22 cellular contexts compared by ENCODE assay signal in the genomic region with DNA sequence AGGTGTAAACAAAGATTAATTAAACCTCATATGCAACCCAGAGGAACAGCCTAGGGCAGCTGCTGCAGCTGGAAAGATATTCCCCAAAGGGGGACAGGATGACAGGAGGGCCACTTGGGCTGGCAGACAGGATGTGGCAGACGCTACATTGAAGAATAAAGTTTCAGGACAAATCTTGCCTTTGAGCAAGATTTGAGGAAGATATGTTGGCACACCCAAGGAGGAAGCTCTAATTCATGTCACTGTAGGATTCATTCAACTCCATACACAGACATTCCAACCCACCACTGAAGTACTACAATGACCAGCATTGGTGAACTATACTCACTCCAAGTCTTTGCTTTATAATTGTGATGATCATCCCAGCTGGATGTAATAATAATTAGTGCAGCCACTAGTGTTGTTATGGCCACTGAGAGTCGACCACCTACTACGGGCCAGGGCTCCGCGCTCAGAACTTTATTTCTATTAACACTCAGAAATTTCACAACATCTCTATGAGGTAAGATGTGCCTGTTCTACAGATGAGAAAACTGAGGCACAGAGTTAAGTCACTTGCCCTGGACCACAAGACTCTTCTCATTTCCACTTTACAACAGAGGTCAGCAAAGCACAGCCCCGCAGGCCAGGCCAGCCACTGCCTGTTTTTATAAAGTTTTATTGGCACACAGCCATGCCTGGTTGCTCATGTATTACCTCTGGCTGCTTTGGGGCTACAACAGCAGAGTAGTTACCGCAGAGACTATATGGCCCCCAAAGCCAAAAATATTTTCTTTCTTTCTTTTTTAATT.
DNase-seq lines count a peak whose midpoint lies in the region; ATAC-seq and TF ChIP-seq lines count a peak whose summit lies in the region.
"Had no signal": no experiment of that assay in that cellular context is flagged by ENCODE, and none has a peak within 500 bp of the region (broad histone marks: within the 10 kb centered on the region; RNA-seq: fewer than 3 reads in every experiment).

No MANE protein-coding gene starts in this region.

- no peak overlapping the region for H3K4me2 ChIP-seq in OCI-LY7 (ENCODE audit: low read length)

- DNase-seq in NCI-H2171 treated with DMSO at 0.1 percent for 48 hours (lab: John Stamatoyannopoulos, UW) (peak; percentile 12), NCI-H2171 (lab: John Stamatoyannopoulos, UW) (no peak), natural killer cell (no peak), type B pancreatic cell (ENCODE audit: extremely low spot score, unreplicated experiment) (no peak), OCI-LY7 (ENCODE audit: low spot score) (no peak), NCI-H345 (lab: John Stamatoyannopoulos, UW) (no peak)
- no peak for DNase-seq in natural killer cell treated with Interleukin-12 subunit alpha and Interleukin-12 subunit beta and Interleukin-15 and Interleukin-18, amount 100 ng/mL, for 72 hours (ENCODE audit: low spot score)
- DNase-seq in activated T-helper 2 cell treated with anti-CD3 and anti-CD28 coated beads, Interferon-gamma antibody, Interleukin-2, Interleukin-4, amounts not matched to agents 10 μg/mL and 5 μg/mL and 100 μg/mL, durations not matched to agents 14 hours and 24 hours and 36 hours (ENCODE audit: low spot score): no peak
- DNase-seq: 8988T; activated CD4-positive, alpha-beta T cell treated with anti-CD3 and anti-CD28 coated beads, Interleukin-2, amount 50 U/mL, for 48 hours; effector memory CD8-positive, alpha-beta T cell; hippocampal formation; midbrain; MM.1S; NCI-H2029 treated with DMSO at 0.1 percent for 48 hours; NCI-H748 treated with DMSO at 0.1 percent for 48 hours; nucleus accumbens; stimulated activated CD4-positive, alpha-beta T cell treated with anti-CD3 and anti-CD28 coated beads, Interleukin-4, amount 100 ng/mL, for 24 hours; T-helper 9 cell had no signal

- no peaks in the 10 kb centered on the region for H3K9me3 ChIP-seq in OCI-LY7 (ENCODE audit: low read length)
- H3K9me3 ChIP-seq: tibial artery had no signal

- H2AFZ ChIP-seq in OCI-LY7 (ENCODE audit: low read length): no peak overlapping the region

- H4K20me1 ChIP-seq in OCI-LY7 (ENCODE audit: insufficient read depth, low read length): no peaks in the 10 kb centered on the region

- no peaks in the 10 kb centered on the region for H3K9me2 ChIP-seq in OCI-LY7 (ENCODE audit: insufficient read depth, low read length)

- H3K4me3 ChIP-seq in OCI-LY7 (ENCODE audit: low read depth, low read length, poor library complexity, severe bottlenecking): no peak overlapping the region
- H3K4me3 ChIP-seq: tibial artery had no signal

- no peaks in the 10 kb centered on the region for H3K36me3 ChIP-seq in OCI-LY7 (ENCODE audit: insufficient read depth, low read length)
- H3K36me3 ChIP-seq: tibial artery had no signal

- no peak overlapping the region for H3K27ac ChIP-seq in OCI-LY7 (ENCODE audit: low read depth, low read length, poor library complexity, severe bottlenecking)
- H3K27ac ChIP-seq: C4-2B, tibial artery had no signal

- H3K79me2 ChIP-seq in OCI-LY7 (ENCODE audit: insufficient read depth, low read depth, low read length): no peaks in the 10 kb centered on the region

- H3K4me3 Mint-ChIP-seq in natural killer cell: no peak overlapping the region
- H3K4me3 Mint-ChIP-seq in natural killer cell treated with Interleukin-12 subunit alpha and Interleukin-12 subunit beta and Interleukin-15 and Interleukin-18, amount 100 ng/mL, for 72 hours: no peak overlapping the region
- no peak overlapping the region for H3K4me3 Mint-ChIP-seq in activated T-helper 2 cell treated with anti-CD3 and anti-CD28 coated beads, Interferon-gamma antibody, Interleukin-2, Interleukin-4, amounts not matched to agents 10 μg/mL and 5 μg/mL and 100 μg/mL, durations not matched to agents 14 hours and 24 hours and 36 hours (ENCODE audit: low read depth)
- H3K4me3 Mint-ChIP-seq in type B pancreatic cell: no peak overlapping the region
- H3K4me3 Mint-ChIP-seq: central memory CD8-positive, alpha-beta T cell; effector memory CD8-positive, alpha-beta T cell had no signal

- H3K27me3 Mint-ChIP-seq in natural killer cell (ENCODE audit: low read depth in 2 of 2) (no peaks in the 10 kb centered on the region), type B pancreatic cell (no peaks in the 10 kb centered on the region)
- H3K27me3 Mint-ChIP-seq in natural killer cell treated with Interleukin-12 subunit alpha and Interleukin-12 subunit beta and Interleukin-15 and Interleukin-18, amount 100 ng/mL, for 72 hours: no peaks in the 10 kb centered on the region
- no peaks in the 10 kb centered on the region for H3K27me3 Mint-ChIP-seq in activated T-helper 2 cell treated with anti-CD3 and anti-CD28 coated beads, Interferon-gamma antibody, Interleukin-2, Interleukin-4, amounts not matched to agents 10 μg/mL and 5 μg/mL and 100 μg/mL, durations not matched to agents 14 hours and 24 hours and 36 hours (ENCODE audit: low read depth)
- H3K27me3 Mint-ChIP-seq: central memory CD8-positive, alpha-beta T cell; effector memory CD8-positive, alpha-beta T cell had no signal

- no peak for TF ChIP-seq CTCF in natural killer cell (IDR thresholded peaks at IDR 0.05)
- no peak for TF ChIP-seq CTCF in type B pancreatic cell (conservative IDR thresholded peaks at IDR 0.05)
- no peak for TF ChIP-seq CTCF in OCI-LY7 (conservative IDR thresholded peaks at IDR 0.05; ENCODE audit: low read length)

- H3K9me3 Mint-ChIP-seq in natural killer cell: no peaks in the 10 kb centered on the region
- H3K9me3 Mint-ChIP-seq in natural killer cell treated with Interleukin-12 subunit alpha and Interleukin-12 subunit beta and Interleukin-15 and Interleukin-18, amount 100 ng/mL, for 72 hours: no peaks in the 10 kb centered on the region
- no peaks in the 10 kb centered on the region for H3K9me3 Mint-ChIP-seq in activated T-helper 2 cell treated with anti-CD3 and anti-CD28 coated beads, Interferon-gamma antibody, Interleukin-2, Interleukin-4, amounts not matched to agents 10 μg/mL and 5 μg/mL and 100 μg/mL, durations not matched to agents 14 hours and 24 hours and 36 hours
- peaks cover 5% of the 10 kb centered on the region for H3K9me3 Mint-ChIP-seq in type B pancreatic cell
- H3K9me3 Mint-ChIP-seq: central memory CD8-positive, alpha-beta T cell; effector memory CD8-positive, alpha-beta T cell had no signal

- BruUV-seq in OCI-LY7 (replicated peaks; lab: Mats Ljungman, UMichigan): no TSS peak

- CTCF ChIA-PET in OCI-LY7 (lab: Charles Lee; ENCODE audit: unreplicated experiment): no interaction called here

- POLR2A ChIA-PET in OCI-LY7 (lab: Charles Lee): no interaction called here

- intact Hi-C loops in natural killer cell (cut with micrococcal nuclease): no loop called here
- intact Hi-C loops in activated T-helper 2 cell treated with anti-CD3 and anti-CD28 coated beads, Interferon-gamma antibody, Interleukin-2, Interleukin-4, amounts not matched to agents 10 μg/mL and 5 μg/mL and 100 μg/mL, durations not matched to agents 14 hours and 24 hours and 36 hours (cut with micrococcal nuclease): loop anchor here (1.0 to 10.0 kb wide), 3 partner anchors 7 to 478 kb away; no protein-coding TSS in a partner anchor
- intact Hi-C loops in OCI-LY7 (cut with micrococcal nuclease; ENCODE audit: unreplicated experiment): no loop called here

- H3K4me1 Mint-ChIP-seq in natural killer cell: peaks cover 62 to 66% of the 10 kb centered on the region in 2 donors
- peaks cover 41 to 58% of the 10 kb centered on the region in 2 donors for H3K4me1 Mint-ChIP-seq in natural killer cell treated with Interleukin-12 subunit alpha and Interleukin-12 subunit beta and Interleukin-15 and Interleukin-18, amount 100 ng/mL, for 72 hours (ENCODE audit: low read depth in 2 of 2)
- H3K4me1 Mint-ChIP-seq in activated T-helper 2 cell treated with anti-CD3 and anti-CD28 coated beads, Interferon-gamma antibody, Interleukin-2, Interleukin-4, amounts not matched to agents 10 μg/mL and 5 μg/mL and 100 μg/mL, durations not matched to agents 14 hours and 24 hours and 36 hours (ENCODE audit: low read depth): peaks cover 68% of the 10 kb centered on the region
- H3K4me1 Mint-ChIP-seq in type B pancreatic cell (ENCODE audit: unreplicated experiment): peaks cover 34% of the 10 kb centered on the region

- H3K27ac Mint-ChIP-seq in natural killer cell (peak overlapping the region; percentile 74 to 77), type B pancreatic cell (peak overlapping the region; percentile 16)
- H3K27ac Mint-ChIP-seq in natural killer cell treated with Interleukin-12 subunit alpha and Interleukin-12 subunit beta and Interleukin-15 and Interleukin-18, amount 100 ng/mL, for 72 hours: peak overlapping the region in 1 of 2 donors; percentile 17
- H3K27ac Mint-ChIP-seq in activated T-helper 2 cell treated with anti-CD3 and anti-CD28 coated beads, Interferon-gamma antibody, Interleukin-2, Interleukin-4, amounts not matched to agents 10 μg/mL and 5 μg/mL and 100 μg/mL, durations not matched to agents 14 hours and 24 hours and 36 hours: peak overlapping the region; percentile 2

- no peaks in the 10 kb centered on the region for H3K36me3 Mint-ChIP-seq in natural killer cell
- no peaks in the 10 kb centered on the region for H3K36me3 Mint-ChIP-seq in natural killer cell treated with Interleukin-12 subunit alpha and Interleukin-12 subunit beta and Interleukin-15 and Interleukin-18, amount 100 ng/mL, for 72 hours
- H3K36me3 Mint-ChIP-seq in activated T-helper 2 cell treated with anti-CD3 and anti-CD28 coated beads, Interferon-gamma antibody, Interleukin-2, Interleukin-4, amounts not matched to agents 10 μg/mL and 5 μg/mL and 100 μg/mL, durations not matched to agents 14 hours and 24 hours and 36 hours (ENCODE audit: low read depth): no peaks in the 10 kb centered on the region
- no peaks in the 10 kb centered on the region for H3K36me3 Mint-ChIP-seq in type B pancreatic cell

- no peaks in the 10 kb centered on the region for H3K4me1 ChIP-seq in OCI-LY7 (ENCODE audit: insufficient read depth, low read length, poor library complexity, severe bottlenecking)

- ATAC-seq in natural killer cell: no peak
- ATAC-seq in natural killer cell treated with Interleukin-12 subunit alpha and Interleukin-12 subunit beta and Interleukin-15 and Interleukin-18, amount 100 ng/mL, for 72 hours: no peak
- ATAC-seq: effector memory CD8-positive, alpha-beta T cell had no signal
